19 cellular contexts compared by ENCODE assay signal in genomic region chr2:11546072-11546471, GRCh38. TPM values are rescaled to one million over a fixed set of nuclear protein-coding genes. Genes with fewer than 3 reads are reported as not detected.
DNase-seq lines count a peak whose midpoint lies in the region; ATAC-seq, FAIRE-seq and TF ChIP-seq lines count a peak whose summit lies in the region.
"Had no signal": no experiment of that assay in that cellular context is flagged by ENCODE, and none has a peak within 500 bp of the region (broad histone marks: within the 10 kb centered on the region; RNA-seq: fewer than 3 reads in every experiment).

No MANE protein-coding gene starts in this region.

- intact Hi-C loops in ovary (cut with DNase I) (no loop called here), testis (cut with DNase I; ENCODE audit: low total_unique reads) (no loop called here)

- TF ChIP-seq POLR2A in ovary (IDR thresholded peaks at IDR 0.05) (no peak), testis (IDR thresholded peaks at IDR 0.05) (no peak)

- peak; percentile 23 for FAIRE-seq in frontal cortex (lab: Jason Lieb, UNC)
- FAIRE-seq: D721Med, H54 had no signal

- no peak overlapping the region for H3K4me3 ChIP-seq in ovary
- H3K4me3 ChIP-seq in testis, result no peak overlapping the region
- H3K4me3 ChIP-seq: BLaER1 treated with 17β-estradiol and CSF1 and Interleukin-3, amounts not matched to agents 10 nM and 100 nM; GM23338 had no signal

- H3K4me1 ChIP-seq in ovary (ENCODE audit: insufficient read depth) (peaks cover 17% of the 10 kb centered on the region), testis (peaks cover 24% of the 10 kb centered on the region)

- H3K27me3 ChIP-seq in ovary (no peaks in the 10 kb centered on the region), testis (no peaks in the 10 kb centered on the region)

- H3K36me3 ChIP-seq in ovary (no peaks in the 10 kb centered on the region), testis (ENCODE audit: low read depth, missing control alignments) (no peaks in the 10 kb centered on the region)

- ATAC-seq in HG02623 (IDR thresholded peaks at IDR 0.05; ENCODE audit: unreplicated experiment), result no peak
- ATAC-seq: CD8-positive, alpha-beta T cell; GM23338 had no signal

- WGBS in ovary, 3 donors, result 40 to 57% (median 50%) methylated on average over 6 of the region's 6 CpGs
- 63 to 66% methylated on average over 6 of the region's 6 CpGs for WGBS in testis, 2 donors

- no peak for TF ChIP-seq CTCF in ovary (IDR thresholded peaks at IDR 0.05)
- TF ChIP-seq CTCF in testis (IDR thresholded peaks at IDR 0.05), result no peak

- DNase-seq in COLO829 (ENCODE audit: low spot score), result peak; percentile 69
- no peak for DNase-seq in frontal cortex (ENCODE audit: low spot score in 2 of 2)
- DNase-seq in ovary, result no peak
- peak; percentile 15 for DNase-seq in testis
- no peak for DNase-seq in AG08395 (ENCODE audit: low spot score)
- DNase-seq in activated effector memory CD4-positive, alpha-beta T cell treated with Interleukin-2 at 50 U/mL for 16 hours, result no peak
- DNase-seq: 8988T; CD8-positive, alpha-beta T cell; COR-L47; DMS79; GF-D8; HCEC 1CT had no signal

- H3K27ac ChIP-seq in ovary (peak overlapping the region; percentile 31 to 87), testis (peak overlapping the region in 1 of 2 donors; percentile 88)
- H3K27ac ChIP-seq: BLaER1 treated with 17β-estradiol and CSF1 and Interleukin-3, amounts not matched to agents 10 nM and 100 nM; HL-60 had no signal

- no peak for TF ChIP-seq EP300 in ovary (IDR thresholded peaks at IDR 0.05)

- no peaks in the 10 kb centered on the region for H3K9me3 ChIP-seq in ovary
- H3K9me3 ChIP-seq in testis, result no peaks in the 10 kb centered on the region

RNA-seq across cellular contexts. Expression of gene GREB1, which starts 12.2 kb away (rescaled TPM):
- total RNA-seq in frontal cortex (3.7 TPM), ovary (100 to 1,000 TPM; 219 to 723 (median 335) TPM), testis (100 to 1,000 TPM in 1 of 2 donors, 10 to 100 TPM in 1; 91.0 to 136 TPM)
- polyA plus RNA-seq in ovary (100 to 1,000 TPM; 104 to 228 TPM), testis (ENCODE audit: insufficient read depth, low read depth, low replicate concordance) (29.8 TPM)
- polyA plus RNA-seq: IgD-negative memory B cell had no signal

Comparison
In these comparisons a context has a peak if more than half of its experiments do, and no peak if none do; other contexts are left out.
1. DNase-seq: peak in COLO829 (single experiment) and testis (single experiment); none in frontal cortex (0 of 2), ovary (0 of 5), AG08395 (single experiment) and activated effector memory CD4-positive, alpha-beta T cell treated with Interleukin-2 at 50 U/mL for 16 hours (single experiment).
2. RNA of gene GREB1, which starts 12.2 kb away (total RNA-seq): 219 to 723 TPM in ovary and 91.0 to 136 TPM in testis; 3.7 TPM in frontal cortex (single experiment); every median in the first group is over 10 times any median in the second.